8 cellular contexts compared by ENCODE assay signal in genomic region chr16:88442811-88443576, GRCh38. TPM values are rescaled to one million over a fixed set of nuclear protein-coding genes. Genes with fewer than 3 reads are reported as not detected.
DNase-seq lines count a peak whose midpoint lies in the region; ATAC-seq, FAIRE-seq and TF ChIP-seq lines count a peak whose summit lies in the region.

No MANE protein-coding gene starts in this region.

- no peaks in the 10 kb centered on the region for H3K9me3 ChIP-seq in osteoblast (ENCODE audit: low read depth, low read length)

- intact Hi-C loops in activated T-helper 2 cell treated with anti-CD3 and anti-CD28 coated beads, Interferon-gamma antibody, Interleukin-2, Interleukin-4, amounts not matched to agents 10 μg/mL and 5 μg/mL and 100 μg/mL, durations not matched to agents 14 hours and 24 hours and 36 hours (cut with micrococcal nuclease): loop anchor here (1.0 to 2.0 kb wide), 3 partner anchors 84 to 120 kb away; no protein-coding TSS in a partner anchor

- peak; percentile 99 for TF ChIP-seq CTCF in GM10266 (IDR thresholded peaks at IDR 0.05; ENCODE audit: control insufficient read depth, insufficient read depth, low read depth, missing control alignments)
- peak; percentile 82 for TF ChIP-seq CTCF in foreskin fibroblast (IDR thresholded peaks at IDR 0.05; ENCODE audit: low read depth, low read length)
- peak; percentile 80 for TF ChIP-seq CTCF in osteoblast (IDR thresholded peaks at IDR 0.05; ENCODE audit: extremely low read depth, low read depth, low read length)
- TF ChIP-seq CTCF in type B pancreatic cell (conservative IDR thresholded peaks at IDR 0.05): peak; percentile 96

- H2AFZ ChIP-seq in osteoblast (ENCODE audit: low read length): no peak overlapping the region

- H3K4me1 ChIP-seq in osteoblast (ENCODE audit: insufficient read depth, low read length): no peaks in the 10 kb centered on the region

- no peaks in the 10 kb centered on the region for H3K36me3 Mint-ChIP-seq in activated T-helper 2 cell treated with anti-CD3 and anti-CD28 coated beads, Interferon-gamma antibody, Interleukin-2, Interleukin-4, amounts not matched to agents 10 μg/mL and 5 μg/mL and 100 μg/mL, durations not matched to agents 14 hours and 24 hours and 36 hours (ENCODE audit: low read depth)
- H3K36me3 Mint-ChIP-seq in type B pancreatic cell: no peaks in the 10 kb centered on the region

- H3K79me2 ChIP-seq in osteoblast (ENCODE audit: insufficient read depth, low read length): no peaks in the 10 kb centered on the region

- H3K9me3 Mint-ChIP-seq in activated T-helper 2 cell treated with anti-CD3 and anti-CD28 coated beads, Interferon-gamma antibody, Interleukin-2, Interleukin-4, amounts not matched to agents 10 μg/mL and 5 μg/mL and 100 μg/mL, durations not matched to agents 14 hours and 24 hours and 36 hours: no peaks in the 10 kb centered on the region
- H3K9me3 Mint-ChIP-seq in type B pancreatic cell: no peaks in the 10 kb centered on the region

- peaks cover 8% of the 10 kb centered on the region for H3K27me3 ChIP-seq in osteoblast (ENCODE audit: insufficient read depth, low read length)

- no peak for ATAC-seq in GM18517 (IDR thresholded peaks at IDR 0.05; ENCODE audit: unreplicated experiment)

- H4K20me1 ChIP-seq in osteoblast (ENCODE audit: insufficient read depth, low read length): peaks cover 2% of the 10 kb centered on the region

- FAIRE-seq in HTR-8/SVneo (lab: Jason Lieb, UNC): peak; percentile 98

- H3K27ac Mint-ChIP-seq in activated T-helper 2 cell treated with anti-CD3 and anti-CD28 coated beads, Interferon-gamma antibody, Interleukin-2, Interleukin-4, amounts not matched to agents 10 μg/mL and 5 μg/mL and 100 μg/mL, durations not matched to agents 14 hours and 24 hours and 36 hours: no peak overlapping the region
- no peak overlapping the region for H3K27ac Mint-ChIP-seq in type B pancreatic cell

- H3K4me1 Mint-ChIP-seq in activated T-helper 2 cell treated with anti-CD3 and anti-CD28 coated beads, Interferon-gamma antibody, Interleukin-2, Interleukin-4, amounts not matched to agents 10 μg/mL and 5 μg/mL and 100 μg/mL, durations not matched to agents 14 hours and 24 hours and 36 hours (ENCODE audit: low read depth): peaks cover 3% of the 10 kb centered on the region
- no peaks in the 10 kb centered on the region for H3K4me1 Mint-ChIP-seq in type B pancreatic cell (ENCODE audit: unreplicated experiment)

- H3K4me3 Mint-ChIP-seq in activated T-helper 2 cell treated with anti-CD3 and anti-CD28 coated beads, Interferon-gamma antibody, Interleukin-2, Interleukin-4, amounts not matched to agents 10 μg/mL and 5 μg/mL and 100 μg/mL, durations not matched to agents 14 hours and 24 hours and 36 hours (ENCODE audit: low read depth): no peak overlapping the region
- H3K4me3 Mint-ChIP-seq in type B pancreatic cell: no peak overlapping the region

- H3K4me2 ChIP-seq in osteoblast (ENCODE audit: insufficient read depth, low read length): no peak overlapping the region

- H3K36me3 ChIP-seq in osteoblast (ENCODE audit: insufficient read depth, low read length): no peaks in the 10 kb centered on the region

- DNase-seq in GM10266 (ENCODE audit: extremely low spot score) (peak; percentile 95), HTR-8/SVneo (ENCODE audit: insufficient read length, low spot score) (peak; percentile 92), RPMI8226 (peak; percentile 83), foreskin fibroblast (peak; percentile 46 to 84), osteoblast (ENCODE audit: insufficient read length, low spot score, missing footprints) (peak; percentile 100), type B pancreatic cell (ENCODE audit: extremely low spot score, unreplicated experiment) (peak; percentile 89)
- peak; percentile 67 for DNase-seq in activated T-helper 2 cell treated with anti-CD3 and anti-CD28 coated beads, Interferon-gamma antibody, Interleukin-2, Interleukin-4, amounts not matched to agents 10 μg/mL and 5 μg/mL and 100 μg/mL, durations not matched to agents 14 hours and 24 hours and 36 hours (ENCODE audit: low spot score)

- no peak overlapping the region for H3K27ac ChIP-seq in osteoblast (ENCODE audit: low read depth, low read length)

- H3K27me3 Mint-ChIP-seq in activated T-helper 2 cell treated with anti-CD3 and anti-CD28 coated beads, Interferon-gamma antibody, Interleukin-2, Interleukin-4, amounts not matched to agents 10 μg/mL and 5 μg/mL and 100 μg/mL, durations not matched to agents 14 hours and 24 hours and 36 hours (ENCODE audit: low read depth): peaks cover 7% of the 10 kb centered on the region
- H3K27me3 Mint-ChIP-seq in type B pancreatic cell: no peaks in the 10 kb centered on the region

- no peak overlapping the region for H3K4me3 ChIP-seq in foreskin fibroblast (ENCODE audit: low read depth in 1 of 2, low read length in 2 of 2)
- H3K4me3 ChIP-seq in osteoblast (ENCODE audit: insufficient read depth, low read length): no peak overlapping the region

RNA-seq across cellular contexts. Expression of gene ZFPM1, which starts 10.1 kb away (rescaled TPM):
- total RNA-seq in activated T-helper 2 cell treated with anti-CD3 and anti-CD28 coated beads, Interferon-gamma antibody, Interleukin-2, Interleukin-4, amounts not matched to agents 10 μg/mL and 5 μg/mL and 100 μg/mL, durations not matched to agents 14 hours and 24 hours and 36 hours: 12.9 and 14.5 TPM in 2 replicates
- total RNA-seq in osteoblast (0.88 and 2.2 TPM in 2 replicates), type B pancreatic cell (ENCODE audit: low replicate concordance) (24.0 and 26.7 TPM in 2 replicates)
